ENCODE assay signal across 8 cellular contexts in the genomic region with DNA sequence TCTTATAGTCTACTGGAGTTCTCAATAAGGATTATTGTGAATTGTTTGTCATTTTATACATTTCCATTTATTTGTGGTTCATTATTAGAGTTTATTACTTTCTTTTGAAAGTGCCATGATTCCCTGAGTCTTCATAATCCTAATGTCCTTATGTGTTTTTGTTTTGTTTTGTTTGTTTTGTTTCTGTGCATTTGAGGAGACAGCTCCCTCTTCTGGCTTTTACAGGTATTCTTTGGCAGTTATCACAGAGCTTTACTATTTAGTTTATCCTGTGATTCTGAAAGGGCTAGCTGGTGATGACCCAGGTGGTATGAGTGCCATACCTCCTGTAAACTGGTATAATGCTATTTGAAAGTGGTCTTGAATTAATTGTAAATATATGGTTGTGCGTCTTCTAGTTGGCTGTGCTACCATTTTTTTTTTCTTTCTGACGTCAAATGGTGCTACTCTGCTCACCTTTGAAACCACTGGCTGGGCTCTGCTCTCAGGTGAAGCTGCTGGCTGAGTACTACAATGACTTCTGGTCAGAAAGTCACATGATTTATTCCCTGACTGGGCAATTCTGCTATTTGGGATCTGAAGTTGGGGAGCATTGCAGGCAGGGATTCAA.
DNase-seq lines count a peak whose midpoint lies in the region; ATAC-seq and TF ChIP-seq lines count a peak whose summit lies in the region.

No MANE protein-coding gene starts in this region.

- no peaks in the 10 kb centered on the region for H3K9me3 ChIP-seq in HEK293 (ENCODE audit: control insufficient read depth, insufficient read depth, low read depth, low read length)

- H3K4me3 ChIP-seq in HEK293 (ENCODE audit: low read depth, low read length) = no peak overlapping the region

- DNase-seq in Caki2 (ENCODE audit: low read depth) = peak; percentile 7
- peak; percentile 39 for DNase-seq in RKO (ENCODE audit: low spot score)
- DNase-seq in glomerular visceral epithelial cell (ENCODE audit: extremely low spot score) = peak; percentile 0
- no peak for DNase-seq in medulla oblongata (ENCODE audit: extremely low spot score)
- no peak for DNase-seq in GDM1 (lab: John Stamatoyannopoulos, UW)

- in situ Hi-C loops in Caki2 (cut with HindIII; ENCODE audit: low pct_unique_long_range_greater_than_20kb, low sequenced_read_pairs) = no loop called here

- ATAC-seq in GM18520 (IDR thresholded peaks at IDR 0.05; ENCODE audit: unreplicated experiment) = no peak
- no peak for ATAC-seq in HG03457 (IDR thresholded peaks at IDR 0.05; ENCODE audit: unreplicated experiment)

- H3K36me3 ChIP-seq in HEK293 (ENCODE audit: control insufficient read depth in 2 of 2, insufficient read depth in 1 of 2, low read length in 2 of 2) = no peaks in the 10 kb centered on the region

- CTCF ChIA-PET in HEK293 (lab: Yijun Ruan, JAX) = interaction anchor here (0.6 to 2.0 kb wide), 13 partner anchors 9 to 1314 kb away, joined by 3 to 11 read pairs (median 3); no protein-coding TSS in a partner anchor

- H3K27ac ChIP-seq in HEK293 (ENCODE audit: extremely low read depth, low read depth, low read length) = no peak overlapping the region

- POLR2A ChIA-PET in HEK293 (lab: Yijun Ruan, JAX) = no interaction called here

- no peak for TF ChIP-seq CTCF in HEK293 (tag by site-specific recombination; IDR thresholded peaks at IDR 0.05)

- no peaks in the 10 kb centered on the region for H3K4me1 ChIP-seq in HEK293 (ENCODE audit: control insufficient read depth, insufficient read depth, low read length)

TF ChIP-seq in HEK293, 187 proteins besides CTCF, POLR2A, EP300 and RAD21:
- TF ChIP-seq ZNF76 (tag by site-specific recombination; IDR thresholded peaks at IDR 0.05; ENCODE audit: borderline replicate concordance, low read depth) (no peak), ZNF654 (tag by site-specific recombination; IDR thresholded peaks at IDR 0.05; ENCODE audit: low read depth) (peak; percentile 38)

Comparison
In these comparisons a context has a peak if more than half of its experiments do, and no peak if none do; other contexts are left out.
1. DNase-seq: peak in Caki2 (single experiment), RKO (single experiment) and glomerular visceral epithelial cell (single experiment); none in medulla oblongata (single experiment) and GDM1 (single experiment).